8 cellular contexts compared by ENCODE assay signal in the genomic region with DNA sequence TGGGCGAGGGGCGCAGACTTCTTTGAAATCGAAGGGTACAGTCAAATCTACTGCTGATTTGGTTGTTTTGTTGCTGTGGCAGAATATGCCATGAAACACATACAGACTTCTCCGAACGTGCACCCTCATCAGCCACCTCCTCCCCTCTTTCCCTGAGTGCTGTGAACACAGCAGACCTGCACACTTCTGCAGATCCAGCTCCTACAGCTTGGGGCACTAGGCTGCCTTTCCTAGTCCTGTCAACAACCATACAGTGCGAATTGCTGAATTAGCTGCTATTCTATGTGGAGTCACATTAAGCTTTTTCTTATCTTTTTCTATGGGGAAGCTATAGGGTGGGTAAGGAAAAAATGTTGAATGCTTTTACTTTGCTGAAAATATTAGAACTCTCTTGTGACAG. TPM values are rescaled to one million over a fixed set of nuclear protein-coding genes. Genes with fewer than 3 reads are reported as not detected.
DNase-seq lines count a peak whose midpoint lies in the region; ATAC-seq and TF ChIP-seq lines count a peak whose summit lies in the region.

No MANE protein-coding gene starts in this region.

- no peak overlapping the region for H3K4me3 ChIP-seq in DND-41 (ENCODE audit: low read depth in 1 of 2, low read length in 2 of 2)
- H3K4me3 ChIP-seq in NB4 (ENCODE audit: low read depth, low read length) = no peak overlapping the region
- no peak overlapping the region for H3K4me3 ChIP-seq in endodermal cell (ENCODE audit: low read length)

- no peak overlapping the region for H3K4me3 Mint-ChIP-seq in endodermal cell
- H3K4me3 Mint-ChIP-seq in nephron progenitor cell = no peak overlapping the region

- H3K9ac ChIP-seq in DND-41 (ENCODE audit: low read depth, low read length) (no peak overlapping the region), endodermal cell (ENCODE audit: extremely low read depth, low read length, poor library complexity, severe bottlenecking) (no peak overlapping the region)

- H3K27ac Mint-ChIP-seq in endodermal cell (no peak overlapping the region), nephron progenitor cell (peak overlapping the region; percentile 25)

- ATAC-seq in DND-41 (ENCODE audit: insufficient read depth, low read depth) (peak; percentile 73; the same call in 2 of the 3 replicates), HG03457 (IDR thresholded peaks at IDR 0.05; ENCODE audit: unreplicated experiment) (no peak)

- H3K27ac ChIP-seq in DND-41 (ENCODE audit: low read length) (no peak overlapping the region), endodermal cell (ENCODE audit: low read depth, low read length) (no peak overlapping the region)

- no peaks in the 10 kb centered on the region for H4K20me1 ChIP-seq in DND-41 (ENCODE audit: insufficient read depth, low read length)

- 70 to 85% methylated on average over 3 to 6 of the region's 6 CpGs for WGBS in endodermal cell (ENCODE audit: insufficient coverage in 1 of 2, insufficient read length in 1 of 2), 2 experiments

- peaks cover 65% of the 10 kb centered on the region for H3K36me3 ChIP-seq in DND-41 (ENCODE audit: insufficient read depth, low read length)
- peaks cover 53% of the 10 kb centered on the region for H3K36me3 ChIP-seq in endodermal cell (ENCODE audit: control insufficient read depth, insufficient read depth, low read length)

- H3K9me3 ChIP-seq in DND-41 (ENCODE audit: insufficient read depth, low read length, severe bottlenecking) (no peaks in the 10 kb centered on the region), endodermal cell (ENCODE audit: control insufficient read depth, low read length) (no peaks in the 10 kb centered on the region)

- no peak for DNase-seq in DND-41
- peak; percentile 30 for DNase-seq in NB4 (ENCODE audit: low read depth)
- peak; percentile 80 for DNase-seq in endodermal cell
- no peak for DNase-seq in nephron progenitor cell
- DNase-seq in MV-4-11 (lab: John Stamatoyannopoulos, UW) = no peak
- no peak for DNase-seq in retina
- DNase-seq in DMS153 (lab: John Stamatoyannopoulos, UW) = no peak

- H3K27me3 ChIP-seq in DND-41 (ENCODE audit: insufficient read depth, low read length, poor library complexity) (no peaks in the 10 kb centered on the region), endodermal cell (ENCODE audit: control insufficient read depth, insufficient read depth, low read length, poor library complexity, severe bottlenecking) (no peaks in the 10 kb centered on the region)

- no peak for TF ChIP-seq POLR2A in NB4 (IDR thresholded peaks at IDR 0.05; ENCODE audit: extremely low read depth, insufficient read length)

- H2AFZ ChIP-seq in DND-41 (ENCODE audit: low read depth, low read length) = no peak overlapping the region

- no peak overlapping the region for H3K4me2 ChIP-seq in DND-41 (ENCODE audit: insufficient read depth, low read length)

- H3K4me1 Mint-ChIP-seq in endodermal cell = peaks cover 17% of the 10 kb centered on the region
- H3K4me1 Mint-ChIP-seq in nephron progenitor cell = peaks cover 18% of the 10 kb centered on the region

- TF ChIP-seq CTCF in DND-41 (IDR thresholded peaks at IDR 0.05; ENCODE audit: borderline replicate concordance, extremely low read depth, low read length, poor library complexity, severe bottlenecking) = peak; percentile 37
- no peak for TF ChIP-seq CTCF in NB4 (IDR thresholded peaks at IDR 0.05; ENCODE audit: low read depth, low read length)
- peak; percentile 80 for TF ChIP-seq CTCF in endodermal cell (conservative IDR thresholded peaks at IDR 0.05)
- peak; percentile 37 for TF ChIP-seq CTCF in nephron progenitor cell (IDR thresholded peaks at IDR 0.05)

- no peaks in the 10 kb centered on the region for H3K27me3 Mint-ChIP-seq in endodermal cell (ENCODE audit: insufficient read depth)
- no peaks in the 10 kb centered on the region for H3K27me3 Mint-ChIP-seq in nephron progenitor cell (ENCODE audit: low read depth, poor library complexity)

- peaks cover 14% of the 10 kb centered on the region for H3K36me3 Mint-ChIP-seq in endodermal cell (ENCODE audit: low read depth)
- H3K36me3 Mint-ChIP-seq in nephron progenitor cell (ENCODE audit: low read depth) = peaks cover 56% of the 10 kb centered on the region

- H3K9me3 Mint-ChIP-seq in endodermal cell (no peaks in the 10 kb centered on the region), nephron progenitor cell (no peaks in the 10 kb centered on the region)

- H3K79me2 ChIP-seq in DND-41 (ENCODE audit: insufficient read depth, low read length) = no peaks in the 10 kb centered on the region

- H3K4me1 ChIP-seq in DND-41 (ENCODE audit: insufficient read depth, low read length) (no peaks in the 10 kb centered on the region), endodermal cell (ENCODE audit: control insufficient read depth, insufficient read depth, low read length) (no peaks in the 10 kb centered on the region)

RNA-seq across cellular contexts. Expression of a gene that starts 57.5 kb away (rescaled TPM):
- total RNA-seq in endodermal cell = 1 to 10 TPM; 1.1 to 2.3 TPM
- polyA plus RNA-seq in endodermal cell (2013, experiment 1 of 2) = 0.39 TPM
- 0.87 TPM for polyA plus RNA-seq in endodermal cell (2013, experiment 2 of 2)

Comparison
In these comparisons a context has a peak if more than half of its experiments do, and no peak if none do; other contexts are left out.
1. DNase-seq: peak in NB4 (single experiment) and endodermal cell (single experiment); none in DND-41 (single experiment), nephron progenitor cell (single experiment), MV-4-11 (single experiment), retina (single experiment) and DMS153 (single experiment).